Comparison of ENCODE assay signal across 18 cellular contexts in genomic region chr1:204529371-204529895, GRCh38. TPM values are rescaled to one million over a fixed set of nuclear protein-coding genes. Genes with fewer than 3 reads are reported as not detected.
A peak's percentile ranks its signal among the peaks of the same experiment; 100 is the strongest.
DNase-seq lines count a peak whose midpoint lies in the region; ATAC-seq and TF ChIP-seq lines count a peak whose summit lies in the region.
"Had no signal": no experiment of that assay in that cellular context is flagged by ENCODE, and none has a peak within 500 bp of the region (broad histone marks: within the 10 kb centered on the region; RNA-seq: fewer than 3 reads in every experiment).

No MANE protein-coding gene starts in this region.

- no peak overlapping the region for H3K27ac Mint-ChIP-seq in CD4-positive, CD25-positive, alpha-beta regulatory T cell
- no peak overlapping the region for H3K27ac Mint-ChIP-seq in GM23338

- no peak overlapping the region for H4K91ac ChIP-seq in neuronal stem cell (ENCODE audit: low read depth, low read length, poor library complexity)

- no peak overlapping the region for H2AK5ac ChIP-seq in neuronal stem cell (ENCODE audit: low read depth, low read length)

- H3K4me1 ChIP-seq in CD4-positive, CD25-positive, alpha-beta regulatory T cell (ENCODE audit: control insufficient read depth, insufficient read depth, low read length, poor library complexity, severe bottlenecking) = peaks cover 11% of the 10 kb centered on the region
- H3K4me1 ChIP-seq in GM23338 (ENCODE audit: insufficient read depth) (no peaks in the 10 kb centered on the region), neuronal stem cell (ENCODE audit: control insufficient read depth in 2 of 2, insufficient read depth in 1 of 2, low read depth in 1 of 2, low read length in 2 of 2) (no peaks in the 10 kb centered on the region)
- H3K4me1 ChIP-seq: gastroesophageal sphincter, tibial artery had no signal

- no peak overlapping the region for H3K4me3 ChIP-seq in CD4-positive, CD25-positive, alpha-beta regulatory T cell (ENCODE audit: low read depth, low read length)
- H3K4me3 ChIP-seq in GM23338 (no peak overlapping the region), brain microvascular endothelial cell (ENCODE audit: low read depth, low read length) (no peak overlapping the region), neuronal stem cell (ENCODE audit: low read length in 2 of 2) (no peak overlapping the region)
- H3K4me3 ChIP-seq: gastroesophageal sphincter, lung, tibial artery had no signal

- H3K23ac ChIP-seq in neuronal stem cell (ENCODE audit: low read depth, low read length, poor library complexity) = no peak overlapping the region

- H2BK120ac ChIP-seq in neuronal stem cell (ENCODE audit: low read depth, low read length) = no peak overlapping the region

- TF ChIP-seq CTCF in GM23338 (conservative IDR thresholded peaks at IDR 0.05; ENCODE audit: low read depth in 2 of 2) = peak; percentile 13 to 37; a peak in 1 of 4 replicates
- peak; percentile 32 for TF ChIP-seq CTCF in brain microvascular endothelial cell (IDR thresholded peaks at IDR 0.05; ENCODE audit: low read depth, low read length, missing control alignments)

- no peaks in the 10 kb centered on the region for H3K27me3 Mint-ChIP-seq in CD4-positive, CD25-positive, alpha-beta regulatory T cell
- H3K27me3 Mint-ChIP-seq in GM23338 (ENCODE audit: insufficient read depth, low read depth, poor library complexity) = no peaks in the 10 kb centered on the region

- H3K4me2 ChIP-seq in GM23338 (no peak overlapping the region), neuronal stem cell (ENCODE audit: insufficient read depth, low read length, poor library complexity, severe bottlenecking) (no peak overlapping the region)

- H3K27ac ChIP-seq in CD4-positive, CD25-positive, alpha-beta regulatory T cell (ENCODE audit: insufficient read depth, low read length, poor library complexity, severe bottlenecking) = peak overlapping the region; percentile 9
- H3K27ac ChIP-seq in GM23338 (ENCODE audit: low read depth) = no peak overlapping the region
- no peak overlapping the region for H3K27ac ChIP-seq in brain microvascular endothelial cell
- no peak overlapping the region for H3K27ac ChIP-seq in neuronal stem cell (replicated peaks; ENCODE audit: low read length)
- H3K27ac ChIP-seq: gastroesophageal sphincter, tibial artery had no signal

- H3K27me3 ChIP-seq in CD4-positive, CD25-positive, alpha-beta regulatory T cell (ENCODE audit: control insufficient read depth, insufficient read depth, low read length) = no peaks in the 10 kb centered on the region
- no peaks in the 10 kb centered on the region for H3K27me3 ChIP-seq in GM23338 (ENCODE audit: insufficient read depth)
- H3K27me3 ChIP-seq in brain microvascular endothelial cell (replicated peaks) = no peaks in the 10 kb centered on the region
- no peaks in the 10 kb centered on the region for H3K27me3 ChIP-seq in neuronal stem cell (ENCODE audit: control insufficient read depth in 3 of 3, insufficient read depth in 3 of 3, low read depth in 1 of 3, low read length in 3 of 3)
- H3K27me3 ChIP-seq: gastroesophageal sphincter, tibial artery had no signal

- in situ Hi-C loops in brain microvascular endothelial cell (cut with HindIII; ENCODE audit: low pct_ligation_motif_present, low sequenced_read_pairs) = no loop called here

- H3K9me2 ChIP-seq in GM23338 (ENCODE audit: insufficient read depth) = no peaks in the 10 kb centered on the region

- H3K4me3 Mint-ChIP-seq in CD4-positive, CD25-positive, alpha-beta regulatory T cell = no peak overlapping the region
- H3K4me3 Mint-ChIP-seq in GM23338 = no peak overlapping the region

- H3K18ac ChIP-seq in neuronal stem cell (ENCODE audit: low read length) = no peak overlapping the region

- no peaks in the 10 kb centered on the region; the same call in 1 of the 2 replicates for H3F3A ChIP-seq in GM23338 (replicated peaks; ENCODE audit: low read depth)

- no peak overlapping the region for H3K14ac ChIP-seq in neuronal stem cell (ENCODE audit: low read length)

- no peak overlapping the region for H3K9ac ChIP-seq in neuronal stem cell (ENCODE audit: low read depth, low read length, poor library complexity)

- peak overlapping the region; percentile 22 for H2BK5ac ChIP-seq in neuronal stem cell (ENCODE audit: low read length)

- ATAC-seq in CD4-positive, CD25-positive, alpha-beta regulatory T cell (ENCODE audit: low read depth in 2 of 2) = no peak
- ATAC-seq in GM23338 (no peak), GM18867 (IDR thresholded peaks at IDR 0.05; ENCODE audit: unreplicated experiment) (no peak)
- ATAC-seq: activated CD4-positive, CD25-positive, alpha-beta regulatory T cell treated with anti-CD3 and anti-CD28 coated beads, Interleukin-2, amount 50 U/mL, for 24 hours; gastroesophageal sphincter had no signal

- peaks cover 10% of the 10 kb centered on the region for H4K20me1 ChIP-seq in GM23338 (replicated peaks; ENCODE audit: insufficient read depth)

- DNase-seq in CD4-positive, CD25-positive, alpha-beta regulatory T cell = no peak
- no peak for DNase-seq in GM23338 (ENCODE audit: low spot score)
- DNase-seq in brain microvascular endothelial cell = no peak
- DNase-seq in neuronal stem cell (ENCODE audit: low spot score) = no peak
- no peak for DNase-seq in activated naive CD4-positive, alpha-beta T cell treated with anti-CD3 and anti-CD28 coated beads, Interleukin-2, amount 50 U/mL, for 16 hours
- no peak for DNase-seq in GDM1 (lab: John Stamatoyannopoulos, UW)
- DNase-seq in NCI-H1105 treated with DMSO at 0.1 percent for 48 hours (lab: John Stamatoyannopoulos, UW) = no peak
- DNase-seq: activated CD8-positive, alpha-beta memory T cell treated with anti-CD3 and anti-CD28 coated beads, Interleukin-2, amount 50 U/mL, for 4 hours; AML-193; cortex of kidney; NCI-H1105; NK-92 treated with Interleukin-12 subunit alpha and Interleukin-12 subunit beta, amount 100 ng/mL, for 24 hours; T-helper 2 cell; tibial artery had no signal

- WGBS in neuronal stem cell (ENCODE audit: extremely low coverage in 2 of 2, insufficient read length in 2 of 2, insufficient replicate concordance in 1 of 2), 2 donors = no CpG with 5 or more reads among the region's 7 CpGs

- peaks cover 5% of the 10 kb centered on the region for H3K79me2 ChIP-seq in GM23338 (replicated peaks; ENCODE audit: insufficient read depth)

- peaks cover 12 to 45% (median 22%) of the 10 kb centered on the region in 4 donors for H3K4me1 Mint-ChIP-seq in CD4-positive, CD25-positive, alpha-beta regulatory T cell
- H3K4me1 Mint-ChIP-seq in GM23338 = no peaks in the 10 kb centered on the region; the same call in 2 of the 3 replicates

- peaks cover 0 to 1% (median 0%) of the 10 kb centered on the region in 7 donors for H3K9me3 Mint-ChIP-seq in CD4-positive, CD25-positive, alpha-beta regulatory T cell
- no peaks in the 10 kb centered on the region; the same call in 2 of the 3 replicates for H3K9me3 Mint-ChIP-seq in GM23338

- no peak overlapping the region for H2BK15ac ChIP-seq in neuronal stem cell (ENCODE audit: low read length)

- H3K4ac ChIP-seq in neuronal stem cell (ENCODE audit: low read length) = no peak overlapping the region

- H3K36me3 ChIP-seq in CD4-positive, CD25-positive, alpha-beta regulatory T cell (ENCODE audit: control insufficient read depth, insufficient read depth, low read length) = peaks cover 96% of the 10 kb centered on the region
- peaks cover 62% of the 10 kb centered on the region for H3K36me3 ChIP-seq in GM23338 (ENCODE audit: insufficient read depth)
- peaks cover 37% of the 10 kb centered on the region for H3K36me3 ChIP-seq in brain microvascular endothelial cell (replicated peaks)
- peaks cover 37 to 100% of the 10 kb centered on the region in 2 donors for H3K36me3 ChIP-seq in neuronal stem cell (replicated peaks in 1 of 2; ENCODE audit: control insufficient read depth in 2 of 2, insufficient read depth in 2 of 2, low read length in 2 of 2)

- no peak overlapping the region for H4K8ac ChIP-seq in neuronal stem cell (ENCODE audit: low read depth, low read length)

- no peak overlapping the region for H2AFZ ChIP-seq in GM23338
- H2AFZ ChIP-seq in neuronal stem cell (ENCODE audit: low read length) = no peak overlapping the region

- H3K79me1 ChIP-seq in neuronal stem cell (ENCODE audit: low read depth, low read length) = no peaks in the 10 kb centered on the region

- no peaks in the 10 kb centered on the region for H3K9me3 ChIP-seq in CD4-positive, CD25-positive, alpha-beta regulatory T cell (ENCODE audit: control insufficient read depth in 2 of 2, low read length in 2 of 2)
- no peaks in the 10 kb centered on the region for H3K9me3 ChIP-seq in neuronal stem cell (replicated peaks in 1 of 2; ENCODE audit: control insufficient read depth in 2 of 2, insufficient read depth in 1 of 2, low read depth in 1 of 2, low read length in 2 of 2)
- H3K9me3 ChIP-seq: gastroesophageal sphincter, tibial artery had no signal

- no peak overlapping the region for H2BK12ac ChIP-seq in neuronal stem cell (ENCODE audit: low read length)

- H3K36me3 Mint-ChIP-seq in CD4-positive, CD25-positive, alpha-beta regulatory T cell = peaks cover 43% of the 10 kb centered on the region
- peaks cover 77% of the 10 kb centered on the region for H3K36me3 Mint-ChIP-seq in GM23338 (ENCODE audit: low read depth)

TF ChIP-seq in GM23338, 12 proteins besides CTCF, POLR2A, EP300 and RAD21:
- TF ChIP-seq POLR2AphosphoS5 (IDR thresholded peaks at IDR 0.05; ENCODE audit: low read depth) (no peak), ZNF331 (CRISPR knock-in tag; IDR thresholded peaks at IDR 0.05; ENCODE audit: low read depth) (no peak), EZH2phosphoT487 (IDR thresholded peaks at IDR 0.05; ENCODE audit: unreplicated experiment) (no peak), ZNF114 (CRISPR knock-in tag; IDR thresholded peaks at IDR 0.05) (no peak), STAT1 (IDR thresholded peaks at IDR 0.05; ENCODE audit: unreplicated experiment) (no peak), JUNB (IDR thresholded peaks at IDR 0.05; ENCODE audit: unreplicated experiment) (no peak)

RNA-seq across cellular contexts. Expression of gene MDM4, which starts 13.2 kb away (rescaled TPM):
- 263 TPM for total RNA-seq in CD4-positive, CD25-positive, alpha-beta regulatory T cell
- polyA plus RNA-seq in CD4-positive, CD25-positive, alpha-beta regulatory T cell = 10 to 100 TPM; 10.0 to 20.0 (median 11.3) TPM
- 56.1 and 63.9 TPM in 2 replicates for total RNA-seq in GM23338 (2014; rRNA removed; shearing (Covaris generic))
- polyA plus RNA-seq in GM23338 (2016; fragmentation: Nextera tagmentation; extraction: Ambion mirVana) = 22.7 and 24.8 TPM in 2 replicates
- polyA plus RNA-seq in neuronal stem cell (2013, experiment 1 of 2) = 18.0 TPM
- 21.9 TPM for polyA plus RNA-seq in neuronal stem cell (2013, experiment 2 of 2)

RNA-seq across cellular contexts. Expression of gene PIK3C2B, which starts 34.8 kb away (rescaled TPM):
- total RNA-seq in CD4-positive, CD25-positive, alpha-beta regulatory T cell = 39.5 TPM
- 1 to 10 TPM in 3 of 4 donors, under 1 TPM in 1; 0.90 to 2.2 (median 1.5) TPM for polyA plus RNA-seq in CD4-positive, CD25-positive, alpha-beta regulatory T cell
- 17.4 and 19.0 TPM in 2 replicates for total RNA-seq in GM23338 (2014; rRNA removed; shearing (Covaris generic))
- 4.8 TPM in 2 replicates for polyA plus RNA-seq in GM23338 (2016; fragmentation: Nextera tagmentation; extraction: Ambion mirVana)
- polyA plus RNA-seq in neuronal stem cell (2013, experiment 1 of 2) = 15.3 TPM
- polyA plus RNA-seq in neuronal stem cell (2013, experiment 2 of 2) = 16.6 TPM
